In genomic region chr5:113321266-113321665, GRCh38 we compare ENCODE assay signal across 22 cellular contexts.
DNase-seq lines count a peak whose midpoint lies in the region; ATAC-seq and TF ChIP-seq lines count a peak whose summit lies in the region.
"Had no signal": no experiment of that assay in that cellular context is flagged by ENCODE, and none has a peak within 500 bp of the region (broad histone marks: within the 10 kb centered on the region; RNA-seq: fewer than 3 reads in every experiment).

No MANE protein-coding gene starts in this region.

- no peak overlapping the region for H3K27ac ChIP-seq in ovary
- H3K27ac ChIP-seq: A549, SJCRH30 had no signal

- ATAC-seq in Right ventricle myocardium superior (ENCODE audit: poor library complexity) (peak; percentile 41), Right ventricle myocardium inferior (no peak)
- ATAC-seq: A549, GM12878 had no signal

- intact Hi-C loops in Right ventricle myocardium superior (cut with DNase I) = no loop called here
- intact Hi-C loops in Right ventricle myocardium inferior (cut with DNase I) = no loop called here
- intact Hi-C loops in ovary (cut with DNase I) = no loop called here
- intact Hi-C loops in MCF 10A (cut with micrococcal nuclease) = no loop called here

- 30 to 43% (median 38%) methylated on average over 2 of the region's 2 CpGs for WGBS in ovary, 3 donors

- TF ChIP-seq EP300 in ovary (IDR thresholded peaks at IDR 0.05) = no peak

- no peaks in the 10 kb centered on the region for H3K9me3 ChIP-seq in ovary
- H3K9me3 ChIP-seq: A549, SJCRH30 had no signal

- no peaks in the 10 kb centered on the region for H3K4me1 ChIP-seq in ovary (ENCODE audit: insufficient read depth)
- H3K4me1 ChIP-seq: SJCRH30 had no signal

- H3K27ac Mint-ChIP-seq in MCF 10A (ENCODE audit: low read depth, unreplicated experiment) = no peak overlapping the region
- H3K27ac Mint-ChIP-seq: type B pancreatic cell had no signal

- DNase-seq in Right ventricle myocardium superior (no peak), Right ventricle myocardium inferior (ENCODE audit: missing footprints) (no peak), NCI-H82 treated with DMSO at 0.1 percent for 48 hours (lab: John Stamatoyannopoulos, UW; ENCODE audit: unreplicated experiment) (peak; percentile 19), fibroblast of the aortic adventitia (ENCODE audit: low read depth) (peak; percentile 32), ovary (peak in 1 of 5 donors; percentile 38), GM20000 (ENCODE audit: low spot score) (no peak), NCI-H524 treated with DMSO at 0.1 percent for 48 hours (lab: John Stamatoyannopoulos, UW) (no peak), MCF 10A (ENCODE audit: unreplicated experiment) (no peak)
- DNase-seq: activated effector memory CD4-positive, alpha-beta T cell treated with anti-CD3 and anti-CD28 coated beads, Interleukin-2, amount 50 U/mL, for 16 hours; COR-L47; DND-41; effector CD4-positive, alpha-beta T cell; erythroblast; HCEC 1CT; hypothalamus; mammary epithelial cell; NCI-H1092; NCI-H2081; SJCRH30 had no signal

- no peak overlapping the region for H3K4me3 Mint-ChIP-seq in MCF 10A (ENCODE audit: unreplicated experiment)
- H3K4me3 Mint-ChIP-seq: type B pancreatic cell had no signal

- POLR2A ChIA-PET in MCF 10A (lab: Yijun Ruan, JAX) = interaction anchor here (1.3 to 1.6 kb wide), 2 partner anchors 9 to 26 kb away, joined by 3 to 4 read pairs; no protein-coding TSS in a partner anchor

- no peaks in the 10 kb centered on the region for H3K4me1 Mint-ChIP-seq in MCF 10A (ENCODE audit: insufficient read depth, unreplicated experiment)

- CTCF ChIA-PET in MCF 10A (lab: Yijun Ruan, JAX) = interaction anchor here (0.5 to 1.8 kb wide), 5 partner anchors 9 to 331 kb away, joined by 3 to 9 read pairs (median 3); no protein-coding TSS in a partner anchor

- no peaks in the 10 kb centered on the region for H3K27me3 Mint-ChIP-seq in MCF 10A (ENCODE audit: insufficient read depth, unreplicated experiment)
- H3K27me3 Mint-ChIP-seq: type B pancreatic cell had no signal

- TF ChIP-seq CTCF in fibroblast of the aortic adventitia (IDR thresholded peaks at IDR 0.05; ENCODE audit: insufficient read depth, low read length) (no peak), ovary (IDR thresholded peaks at IDR 0.05) (peak in 2 of 3 donors; percentile 6 to 26), GM20000 (IDR thresholded peaks at IDR 0.05; ENCODE audit: extremely low read depth, missing control alignments) (no peak), MCF 10A (IDR thresholded peaks at IDR 0.05; ENCODE audit: unreplicated experiment) (no peak)

- no peak for TF ChIP-seq POLR2A in ovary (IDR thresholded peaks at IDR 0.05)

- H3K36me3 Mint-ChIP-seq in MCF 10A (ENCODE audit: insufficient read depth, unreplicated experiment) = no peaks in the 10 kb centered on the region
- H3K36me3 Mint-ChIP-seq: type B pancreatic cell had no signal

- no peaks in the 10 kb centered on the region for H3K9me3 Mint-ChIP-seq in MCF 10A (ENCODE audit: unreplicated experiment)
- H3K9me3 Mint-ChIP-seq: type B pancreatic cell had no signal

- no TSS peak for BruUV-seq in MCF 10A (replicated peaks; lab: Mats Ljungman, UMichigan)

- H3K27me3 ChIP-seq in ovary = no peaks in the 10 kb centered on the region
- H3K27me3 ChIP-seq: SJCRH30 had no signal

- H3K4me3 ChIP-seq in fibroblast of the aortic adventitia (ENCODE audit: low read depth, low read length) (no peak overlapping the region), ovary (no peak overlapping the region)
- H3K4me3 ChIP-seq: A549, GM12878, SJCRH30 had no signal

- no peaks in the 10 kb centered on the region for H3K36me3 ChIP-seq in ovary
- H3K36me3 ChIP-seq: SJCRH30 had no signal

Comparison
In these comparisons a context has a peak if more than half of its experiments do, and no peak if none do; other contexts are left out.
1. DNase-seq: peak in NCI-H82 treated with DMSO at 0.1 percent for 48 hours (single experiment) and fibroblast of the aortic adventitia (single experiment); none in Right ventricle myocardium superior (single experiment), Right ventricle myocardium inferior (single experiment), GM20000 (single experiment), NCI-H524 treated with DMSO at 0.1 percent for 48 hours (single experiment) and MCF 10A (single experiment).
2. CTCF ChIP-seq: peak in ovary (2 of 3); none in fibroblast of the aortic adventitia (single experiment), GM20000 (single experiment) and MCF 10A (single experiment).